ENCODE assay signal across 20 cellular contexts in the genomic region with DNA sequence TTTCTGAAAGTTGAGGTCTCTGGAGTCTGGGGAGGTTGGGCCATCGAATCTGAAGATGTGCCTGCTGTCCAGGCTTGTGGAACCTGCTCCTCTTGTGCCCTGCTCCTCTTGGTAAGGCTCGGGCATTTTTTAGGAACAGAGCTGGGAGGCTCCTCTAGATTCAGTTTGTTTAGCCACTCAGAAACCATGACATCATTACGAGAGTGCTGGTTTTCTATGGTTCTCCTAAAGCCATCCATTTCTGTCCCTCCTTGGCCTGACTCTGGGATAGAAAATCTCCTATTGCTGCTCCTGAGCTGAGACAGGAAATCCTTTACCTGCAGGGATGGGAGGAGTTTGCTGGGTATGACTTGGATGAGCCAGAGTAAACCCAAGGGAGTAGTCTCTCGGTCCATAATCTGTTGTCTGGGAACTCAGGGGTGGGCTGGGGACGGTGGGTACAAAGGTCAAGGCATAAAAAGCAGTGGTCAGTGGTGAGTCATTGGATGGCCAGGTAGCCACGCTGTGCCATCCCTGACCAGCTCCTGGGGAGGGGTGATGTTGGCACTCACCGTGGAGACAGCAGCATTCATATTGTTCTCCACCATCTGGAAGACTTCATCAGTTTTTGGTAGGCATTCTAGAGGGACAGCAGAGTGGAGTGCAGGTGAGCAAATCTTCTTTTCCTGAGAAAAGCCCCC. TPM values are rescaled to one million over a fixed set of nuclear protein-coding genes. Genes with fewer than 3 reads are reported as not detected.
DNase-seq lines count a peak whose midpoint lies in the region; ATAC-seq and TF ChIP-seq lines count a peak whose summit lies in the region.
"Had no signal": no experiment of that assay in that cellular context is flagged by ENCODE, and none has a peak within 500 bp of the region (broad histone marks: within the 10 kb centered on the region; RNA-seq: fewer than 3 reads in every experiment).

No MANE protein-coding gene starts in this region.

- no peak overlapping the region for H2AFZ ChIP-seq in Loucy (ENCODE audit: low read length)

- H3K4me1 Mint-ChIP-seq in activated CD4-positive, alpha-beta T cell treated with anti-CD3 and anti-CD28 coated beads, Interleukin-2, amount 10 ng/mL, durations not matched to agents 24 days and 14 days = peaks cover 37% of the 10 kb centered on the region
- peaks cover 39% of the 10 kb centered on the region for H3K4me1 Mint-ChIP-seq in central memory CD8-positive, alpha-beta T cell
- H3K4me1 Mint-ChIP-seq in glutamatergic neuron (ENCODE audit: low read depth, unreplicated experiment) = peaks cover 6% of the 10 kb centered on the region

- no peak overlapping the region for H3K4me3 ChIP-seq in Loucy (ENCODE audit: low read length, poor library complexity, severe bottlenecking)

- no peaks in the 10 kb centered on the region for H3F3A ChIP-seq in Loucy (ENCODE audit: low read depth)

- DNase-seq in activated CD4-positive, alpha-beta T cell treated with anti-CD3 and anti-CD28 coated beads, Interleukin-2, amount 10 ng/mL, durations not matched to agents 24 days and 14 days = no peak
- no peak for DNase-seq in activated CD4-positive, alpha-beta T cell treated with anti-CD3 and anti-CD28 coated beads, Interleukin-2, amount 50 U/mL, for 48 hours
- no peak for DNase-seq in central memory CD8-positive, alpha-beta T cell (ENCODE audit: low spot score in 2 of 2)
- DNase-seq in glutamatergic neuron (no peak), NCI-H146 (lab: John Stamatoyannopoulos, UW) (no peak), retina (no peak)
- DNase-seq: AML-193, Caco-2, EL, NCI-H1417 treated with DMSO at 0.1 percent for 48 hours, NCI-H1930, NCI-H345, NCI-H526, PC-3 had no signal

- H3K4me1 ChIP-seq in Loucy (ENCODE audit: insufficient read depth, low read length, poor library complexity, severe bottlenecking) = peaks cover 50% of the 10 kb centered on the region

- ATAC-seq in central memory CD8-positive, alpha-beta T cell (replicated peaks; ENCODE audit: extremely low read depth, poor library complexity, severe bottlenecking) = no peak
- no peak for ATAC-seq in HG02763 (IDR thresholded peaks at IDR 0.05; ENCODE audit: unreplicated experiment)
- ATAC-seq: PC-3 had no signal

- H3K79me2 ChIP-seq in Loucy (ENCODE audit: insufficient read depth, low read length) = peaks cover 6% of the 10 kb centered on the region; the same call in 1 of the 2 replicates

- no peaks in the 10 kb centered on the region for H3K9me3 Mint-ChIP-seq in activated CD4-positive, alpha-beta T cell treated with anti-CD3 and anti-CD28 coated beads, Interleukin-2, amount 10 ng/mL, durations not matched to agents 24 days and 14 days
- no peaks in the 10 kb centered on the region for H3K9me3 Mint-ChIP-seq in central memory CD8-positive, alpha-beta T cell
- H3K9me3 Mint-ChIP-seq in glutamatergic neuron (ENCODE audit: unreplicated experiment) = peaks cover 3% of the 10 kb centered on the region

- H3K27me3 ChIP-seq in Loucy (ENCODE audit: insufficient read depth, low read length, poor library complexity, severe bottlenecking) = no peaks in the 10 kb centered on the region

- H3K27ac Mint-ChIP-seq in activated CD4-positive, alpha-beta T cell treated with anti-CD3 and anti-CD28 coated beads, Interleukin-2, amount 10 ng/mL, durations not matched to agents 24 days and 14 days = no peak overlapping the region
- H3K27ac Mint-ChIP-seq in central memory CD8-positive, alpha-beta T cell (ENCODE audit: low read depth) = no peak overlapping the region
- H3K27ac Mint-ChIP-seq in glutamatergic neuron (ENCODE audit: unreplicated experiment) = no peak overlapping the region
- H3K27ac Mint-ChIP-seq: CD14-positive monocyte had no signal

- peak overlapping the region; percentile 77 for H3K9ac ChIP-seq in Loucy (ENCODE audit: low read depth, low read length, poor library complexity, severe bottlenecking)
- H3K9ac ChIP-seq: KMS-11 had no signal

- peak overlapping the region; percentile 72 for H3K4me2 ChIP-seq in Loucy (ENCODE audit: low read depth, low read length, poor library complexity, severe bottlenecking)
- H3K4me2 ChIP-seq: KMS-11 had no signal

- H3K9me2 ChIP-seq in Loucy (replicated peaks; ENCODE audit: low read depth, low read length) = no peaks in the 10 kb centered on the region

- H3K9me3 ChIP-seq in Loucy (ENCODE audit: insufficient read depth, low read depth, low read length) = no peaks in the 10 kb centered on the region
- H3K9me3 ChIP-seq: Caco-2 had no signal

- peak overlapping the region; percentile 93 for H3K4me3 Mint-ChIP-seq in activated CD4-positive, alpha-beta T cell treated with anti-CD3 and anti-CD28 coated beads, Interleukin-2, amount 10 ng/mL, durations not matched to agents 24 days and 14 days
- H3K4me3 Mint-ChIP-seq in central memory CD8-positive, alpha-beta T cell = peak overlapping the region; percentile 90
- no peak overlapping the region for H3K4me3 Mint-ChIP-seq in glutamatergic neuron (ENCODE audit: unreplicated experiment)

- intact Hi-C loops in activated CD4-positive, alpha-beta T cell treated with anti-CD3 and anti-CD28 coated beads, Interleukin-2, amount 10 ng/mL, durations not matched to agents 24 days and 14 days (cut with micrococcal nuclease) = no loop called here

- H4K20me1 ChIP-seq in Loucy (ENCODE audit: insufficient read depth, low read length, poor library complexity, severe bottlenecking) = no peaks in the 10 kb centered on the region

- no peaks in the 10 kb centered on the region for H3K36me3 ChIP-seq in Loucy (ENCODE audit: insufficient read depth, low read length)

- peaks cover 30% of the 10 kb centered on the region for H3K36me3 Mint-ChIP-seq in activated CD4-positive, alpha-beta T cell treated with anti-CD3 and anti-CD28 coated beads, Interleukin-2, amount 10 ng/mL, durations not matched to agents 24 days and 14 days (ENCODE audit: low read depth)
- H3K36me3 Mint-ChIP-seq in central memory CD8-positive, alpha-beta T cell (ENCODE audit: insufficient read depth) = peaks cover 11% of the 10 kb centered on the region
- peaks cover 1% of the 10 kb centered on the region for H3K36me3 Mint-ChIP-seq in glutamatergic neuron (ENCODE audit: unreplicated experiment)

- TF ChIP-seq CTCF in Loucy (conservative IDR thresholded peaks at IDR 0.05; ENCODE audit: low read length) (no peak), glutamatergic neuron (IDR thresholded peaks at IDR 0.05; ENCODE audit: partially characterized antibody, unreplicated experiment) (no peak)

- peaks cover 31% of the 10 kb centered on the region for H3K27me3 Mint-ChIP-seq in activated CD4-positive, alpha-beta T cell treated with anti-CD3 and anti-CD28 coated beads, Interleukin-2, amount 10 ng/mL, durations not matched to agents 24 days and 14 days
- H3K27me3 Mint-ChIP-seq in central memory CD8-positive, alpha-beta T cell = peaks cover 15% of the 10 kb centered on the region
- H3K27me3 Mint-ChIP-seq in glutamatergic neuron (ENCODE audit: unreplicated experiment) = peaks cover 26% of the 10 kb centered on the region

RNA-seq across cellular contexts. Expression of a gene that starts 2.4 kb away (rescaled TPM):
- 1.6 and 2.8 TPM in 2 replicates for total RNA-seq in activated CD4-positive, alpha-beta T cell treated with anti-CD3 and anti-CD28 coated beads, Interleukin-2, amount 10 ng/mL, durations not matched to agents 24 days and 14 days
- not detected for total RNA-seq in glutamatergic neuron (ENCODE audit: unreplicated experiment)
- total RNA-seq: H4, MCF 10A had no signal

RNA-seq across cellular contexts. Expression of a gene that starts 2.5 kb away (rescaled TPM):
- 12.0 and 13.9 TPM in 2 replicates for total RNA-seq in activated CD4-positive, alpha-beta T cell treated with anti-CD3 and anti-CD28 coated beads, Interleukin-2, amount 10 ng/mL, durations not matched to agents 24 days and 14 days
- total RNA-seq in glutamatergic neuron (ENCODE audit: unreplicated experiment) = not detected
- total RNA-seq: H4, MCF 10A, PC-3 had no signal

RNA-seq across cellular contexts. Expression of a gene that starts 26.0 kb away (rescaled TPM):
- total RNA-seq in activated CD4-positive, alpha-beta T cell treated with anti-CD3 and anti-CD28 coated beads, Interleukin-2, amount 10 ng/mL, durations not matched to agents 24 days and 14 days = 12.2 and 14.2 TPM in 2 replicates
- total RNA-seq in glutamatergic neuron (ENCODE audit: unreplicated experiment) = 7.1 TPM

RNA-seq across cellular contexts. Expression of a gene that starts 27.3 kb away (rescaled TPM):
- 9.6 and 11.0 TPM in 2 replicates for total RNA-seq in activated CD4-positive, alpha-beta T cell treated with anti-CD3 and anti-CD28 coated beads, Interleukin-2, amount 10 ng/mL, durations not matched to agents 24 days and 14 days
- total RNA-seq in glutamatergic neuron (ENCODE audit: unreplicated experiment) = 8.9 TPM

RNA-seq across cellular contexts. Expression of a gene that starts 29.5 kb away (rescaled TPM):
- 21.8 and 22.2 TPM in 2 replicates for total RNA-seq in activated CD4-positive, alpha-beta T cell treated with anti-CD3 and anti-CD28 coated beads, Interleukin-2, amount 10 ng/mL, durations not matched to agents 24 days and 14 days
- 1.8 TPM for total RNA-seq in glutamatergic neuron (ENCODE audit: unreplicated experiment)
- total RNA-seq: H4, PC-3 had no signal

Comparison
In these comparisons a context has a peak if more than half of its experiments do, and no peak if none do; other contexts are left out.
1. RNA of a gene that starts 2.5 kb away (total RNA-seq): 12.0 to 13.9 TPM in activated CD4-positive, alpha-beta T cell treated with anti-CD3 and anti-CD28 coated beads, Interleukin-2, amount 10 ng/mL, durations not matched to agents 24 days and 14 days; not detected in glutamatergic neuron (single experiment); every median in the first group is over 10 times any median in the second.